In genomic region chr17:39687546-39688474, GRCh38 we compare ENCODE assay signal across 1 cellular context.
TF ChIP-seq lines count a peak whose summit lies in the region.

Gene PGAP3 (minus strand): TSS chr17:39688057. CDS start chr17:39688014, 43 bp downstream.

TF ChIP-seq in GM12878, 131 proteins besides CTCF, POLR2A, EP300 and RAD21 (continued from another document and continues in another):
- peak; percentile 50 for TF ChIP-seq E4F1 (IDR thresholded peaks at IDR 0.05; ENCODE audit: borderline replicate concordance, partially characterized antibody)
- no peak for TF ChIP-seq CUX1 (IDR thresholded peaks at IDR 0.05; ENCODE audit: insufficient replicate concordance, low read depth, low read length)
- TF ChIP-seq TARDBP (IDR thresholded peaks at IDR 0.05; ENCODE audit: borderline replicate concordance): no peak
- no peak for TF ChIP-seq ZNF592 (IDR thresholded peaks at IDR 0.05)
- no peak for TF ChIP-seq CEBPB (IDR thresholded peaks at IDR 0.05; ENCODE audit: borderline replicate concordance in 1 of 2, low read depth in 2 of 2, low read length in 2 of 2)
- TF ChIP-seq NFYA (IDR thresholded peaks at IDR 0.05; ENCODE audit: borderline replicate concordance, low read depth, low read length): no peak
- TF ChIP-seq YY1 (IDR thresholded peaks at IDR 0.05; ENCODE audit: low read depth, low read length): peak; percentile 89
- TF ChIP-seq SUPT20H (IDR thresholded peaks at IDR 0.05; ENCODE audit: borderline replicate concordance, control insufficient read depth, low read depth, low read length): no peak
- TF ChIP-seq IKZF2 (IDR thresholded peaks at IDR 0.05): peak; percentile 10 to 11; a peak in 1 of 4 replicates
- TF ChIP-seq SMARCA5 (IDR thresholded peaks at IDR 0.05): no peak
- peak; percentile 58 for TF ChIP-seq SIX5 (IDR thresholded peaks at IDR 0.05; ENCODE audit: low read depth, low read length, severe bottlenecking)
- no peak for TF ChIP-seq BMI1 (IDR thresholded peaks at IDR 0.05; ENCODE audit: borderline replicate concordance)
- TF ChIP-seq TCF7 (IDR thresholded peaks at IDR 0.05; ENCODE audit: borderline replicate concordance): no peak
- TF ChIP-seq FOXK2 (IDR thresholded peaks at IDR 0.05): peak; percentile 33; the same call in 1 of the 2 replicates
- TF ChIP-seq TCF12 (IDR thresholded peaks at IDR 0.05; ENCODE audit: low read depth, low read length): no peak
- peak; percentile 62; the same call in 1 of the 2 replicates for TF ChIP-seq POLR2AphosphoS2 (IDR thresholded peaks at IDR 0.05; ENCODE audit: low read depth, low read length)
- no peak for TF ChIP-seq NR2F1 (conservative IDR thresholded peaks at IDR 0.05)
- TF ChIP-seq CBX5 (IDR thresholded peaks at IDR 0.05; ENCODE audit: low read depth): no peak
- TF ChIP-seq FOS (IDR thresholded peaks at IDR 0.05; ENCODE audit: borderline replicate concordance, extremely low read depth, insufficient read length): no peak
- TF ChIP-seq SREBF1 (IDR thresholded peaks at IDR 0.05; ENCODE audit: low read length): no peak
- no peak for TF ChIP-seq KDM1A (IDR thresholded peaks at IDR 0.05; ENCODE audit: borderline replicate concordance)
- peak; percentile 12; the same call in 1 of the 2 replicates for TF ChIP-seq TBL1XR1 (IDR thresholded peaks at IDR 0.05; ENCODE audit: low read depth, low read length)
- peak; percentile 68 for TF ChIP-seq MTA2 (IDR thresholded peaks at IDR 0.05; ENCODE audit: low read depth)
- TF ChIP-seq NFXL1 (IDR thresholded peaks at IDR 0.05; ENCODE audit: borderline replicate concordance): no peak
- peak; percentile 97 for TF ChIP-seq NR2C1 (IDR thresholded peaks at IDR 0.05)
- TF ChIP-seq NKRF (conservative IDR thresholded peaks at IDR 0.05): peak; percentile 51; the same call in 1 of the 2 replicates
- TF ChIP-seq HSF1 (IDR thresholded peaks at IDR 0.05; ENCODE audit: low read depth, low read length): no peak
- TF ChIP-seq KLF5 (IDR thresholded peaks at IDR 0.05; ENCODE audit: partially characterized antibody): peak; percentile 48
- TF ChIP-seq MEF2B (IDR thresholded peaks at IDR 0.05; ENCODE audit: partially characterized antibody, poor library complexity, severe bottlenecking): peak; percentile 11
- peak; percentile 79 for TF ChIP-seq ZBTB11 (CRISPR knock-in tag; IDR thresholded peaks at IDR 0.05)
- no peak for TF ChIP-seq MYC (IDR thresholded peaks at IDR 0.05; ENCODE audit: insufficient read depth, insufficient read length, insufficient replicate concordance, low read length, severe bottlenecking)
- TF ChIP-seq ZNF687 (IDR thresholded peaks at IDR 0.05): peak; percentile 25; the same call in 1 of the 2 replicates
